ENCODE assay signal across 8 cellular contexts in genomic region chr11:63866211-63866610, GRCh38. TPM values are rescaled to one million over a fixed set of nuclear protein-coding genes. Genes with fewer than 3 reads are reported as not detected.
DNase-seq lines count a peak whose midpoint lies in the region; ATAC-seq and TF ChIP-seq lines count a peak whose summit lies in the region.

No MANE protein-coding gene starts in this region.

- H3K79me2 ChIP-seq in hepatocyte = peaks cover 92% of the 10 kb centered on the region

- peak overlapping the region in 10 of 11 experiments; percentile 27 to 74 (median 53); a peak in 17 of 22 replicates for H3K9ac ChIP-seq in BLaER1 treated with 17β-estradiol and CSF1 and Interleukin-3, amounts not matched to agents 10 nM and 100 nM

- peaks cover 52% of the 10 kb centered on the region for H3K36me3 Mint-ChIP-seq in activated T-cell treated with anti-CD3 and anti-CD28 coated beads, Interleukin-2, amount 50 U/mL, for 24 hours (ENCODE audit: low read depth)

- no peaks in the 10 kb centered on the region for H3K9me2 ChIP-seq in hepatocyte (replicated peaks; ENCODE audit: insufficient read depth)

- H3K4me1 ChIP-seq in BLaER1 treated with 17β-estradiol and CSF1 and Interleukin-3, amounts not matched to agents 10 nM and 100 nM = peaks cover 75 to 99% (median 92%) of the 10 kb centered on the region in 10 experiments
- H3K4me1 ChIP-seq in hepatocyte (ENCODE audit: insufficient read depth) = peaks cover 29% of the 10 kb centered on the region

- peak overlapping the region; percentile 81 for H3K27ac Mint-ChIP-seq in activated T-cell treated with anti-CD3 and anti-CD28 coated beads, Interleukin-2, amount 50 U/mL, for 24 hours

- TF ChIP-seq CTCF in hepatocyte (IDR thresholded peaks at IDR 0.05; ENCODE audit: poor library complexity) = no peak

- peak; percentile 48 for ATAC-seq in GM21515 (IDR thresholded peaks at IDR 0.05; ENCODE audit: unreplicated experiment)

- 73% methylated on average over 4 of the region's 4 CpGs for WGBS in hepatocyte (ENCODE audit: low lambda C conversion rate, missing lambda C conversion rate)

- H3K9me3 Mint-ChIP-seq in activated T-cell treated with anti-CD3 and anti-CD28 coated beads, Interleukin-2, amount 50 U/mL, for 24 hours = no peaks in the 10 kb centered on the region

- peak overlapping the region in 2 of 10 experiments; percentile 18 to 48; a peak in 2 of 20 replicates for H3K4me3 ChIP-seq in BLaER1 treated with 17β-estradiol and CSF1 and Interleukin-3, amounts not matched to agents 10 nM and 100 nM
- H3K4me3 ChIP-seq in hepatocyte = no peak overlapping the region

- H4K20me1 ChIP-seq in BLaER1 treated with 17β-estradiol and CSF1 and Interleukin-3, amounts not matched to agents 10 nM and 100 nM = peaks cover 14 to 99% (median 67%) of the 10 kb centered on the region in 11 experiments; a peak in 21 of 22 replicates
- peaks cover 53% of the 10 kb centered on the region for H4K20me1 ChIP-seq in hepatocyte (ENCODE audit: insufficient read depth, poor library complexity, severe bottlenecking)

- no peaks in the 10 kb centered on the region for H3K27me3 Mint-ChIP-seq in activated T-cell treated with anti-CD3 and anti-CD28 coated beads, Interleukin-2, amount 50 U/mL, for 24 hours

- peaks cover 77% of the 10 kb centered on the region for H3K4me1 Mint-ChIP-seq in activated T-cell treated with anti-CD3 and anti-CD28 coated beads, Interleukin-2, amount 50 U/mL, for 24 hours (ENCODE audit: low read depth)

- no peaks in the 10 kb centered on the region for H3K9me3 ChIP-seq in BLaER1 treated with 17β-estradiol and CSF1 and Interleukin-3, amounts not matched to agents 10 nM and 100 nM (replicated peaks in 1 of 11)
- H3K9me3 ChIP-seq in hepatocyte (ENCODE audit: low read depth) = no peaks in the 10 kb centered on the region

- H3K36me3 ChIP-seq in BLaER1 treated with 17β-estradiol and CSF1 and Interleukin-3, amounts not matched to agents 10 nM and 100 nM = peaks cover 14 to 46% (median 35%) of the 10 kb centered on the region in 11 experiments; a peak in 21 of 22 replicates
- H3K36me3 ChIP-seq in hepatocyte (replicated peaks; ENCODE audit: insufficient read depth, low read depth) = no peaks in the 10 kb centered on the region

- no peaks in the 10 kb centered on the region for H3K27me3 ChIP-seq in BLaER1 treated with 17β-estradiol and CSF1 and Interleukin-3, amounts not matched to agents 10 nM and 100 nM
- H3K27me3 ChIP-seq in hepatocyte = no peaks in the 10 kb centered on the region

- H3K27ac ChIP-seq in BLaER1 treated with 17β-estradiol and CSF1 and Interleukin-3, amounts not matched to agents 10 nM and 100 nM = peak overlapping the region in 9 of 11 experiments; percentile 57 to 83 (median 76); a peak in 18 of 22 replicates
- peak overlapping the region; percentile 58 for H3K27ac ChIP-seq in hepatocyte

- no peak overlapping the region for H2AFZ ChIP-seq in hepatocyte

- H3K4me2 ChIP-seq in BLaER1 treated with 17β-estradiol and CSF1 and Interleukin-3, amounts not matched to agents 10 nM and 100 nM = peak overlapping the region; percentile 80 to 99 (median 91)
- H3K4me2 ChIP-seq in hepatocyte = no peak overlapping the region

- DNase-seq in NOMO-1 treated with DMSO at 0.1 percent for 48 hours (lab: John Stamatoyannopoulos, UW; ENCODE audit: unreplicated experiment) = peak; percentile 81
- peak; percentile 76 for DNase-seq in activated T-cell treated with anti-CD3 and anti-CD28 coated beads, Interleukin-2, amount 50 U/mL, for 24 hours
- DNase-seq in hepatocyte (ENCODE audit: low spot score) = peak; percentile 53
- DNase-seq in stimulated activated CD8-positive, alpha-beta memory T cell treated with anti-CD3 and anti-CD28 coated beads, Interleukin-7, amount 100 ng/mL, for 24 hours (ENCODE audit: low read depth) = peak; percentile 45
- DNase-seq in ecto neural progenitor cell (ENCODE audit: low spot score) = no peak
- DNase-seq in NCI-H2227 treated with DMSO at 0.1 percent for 48 hours (lab: John Stamatoyannopoulos, UW) = no peak

- peak overlapping the region; percentile 46 for H3K4me3 Mint-ChIP-seq in activated T-cell treated with anti-CD3 and anti-CD28 coated beads, Interleukin-2, amount 50 U/mL, for 24 hours

RNA-seq across cellular contexts. Expression of gene MARK2, which starts 27.3 kb away (rescaled TPM):
- 22.4 and 24.1 TPM in 2 replicates for total RNA-seq in hepatocyte
- 40.8 and 48.2 TPM in 2 replicates for polyA plus RNA-seq in hepatocyte

RNA-seq across cellular contexts. Expression of gene RCOR2, which starts 50.8 kb away (rescaled TPM):
- total RNA-seq in hepatocyte = 4.3 and 4.4 TPM in 2 replicates
- 3.1 and 3.5 TPM in 2 replicates for polyA plus RNA-seq in hepatocyte

RNA-seq across cellular contexts. Expression of gene SPINDOC, which starts 53.0 kb away (rescaled TPM):
- 24.0 and 25.2 TPM in 2 replicates for total RNA-seq in hepatocyte
- 5.4 and 9.9 TPM in 2 replicates for polyA plus RNA-seq in hepatocyte

Comparison
In these comparisons a context has a peak if more than half of its experiments do, and no peak if none do; other contexts are left out.
1. DNase-seq: peak in NOMO-1 treated with DMSO at 0.1 percent for 48 hours (single experiment), activated T-cell treated with anti-CD3 and anti-CD28 coated beads, Interleukin-2, amount 50 U/mL, for 24 hours (single experiment), hepatocyte (single experiment) and stimulated activated CD8-positive, alpha-beta memory T cell treated with anti-CD3 and anti-CD28 coated beads, Interleukin-7, amount 100 ng/mL, for 24 hours (single experiment); none in ecto neural progenitor cell (single experiment) and NCI-H2227 treated with DMSO at 0.1 percent for 48 hours (single experiment).